In the genomic region with DNA sequence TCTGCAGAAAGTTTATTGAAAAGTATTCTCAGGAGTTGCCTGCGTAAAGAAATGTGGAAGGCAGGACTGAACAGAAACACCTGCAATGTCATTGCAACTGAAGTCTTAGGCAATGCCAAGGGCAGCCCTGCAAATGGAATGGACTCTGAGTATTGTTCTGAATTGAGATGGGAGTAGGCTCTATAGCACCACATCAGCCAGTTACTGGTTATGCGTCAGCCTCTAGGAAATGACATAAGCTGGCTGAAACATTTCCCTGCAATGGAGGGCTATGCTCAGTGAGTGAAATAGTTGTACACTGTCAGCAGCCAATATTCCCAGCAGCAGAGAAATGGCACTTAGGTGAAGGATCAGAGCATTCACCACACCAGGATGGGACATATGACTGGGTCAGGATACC, we compare ENCODE assay signal across 1 cellular context.
TF ChIP-seq lines count a peak whose summit lies in the region.

No MANE protein-coding gene starts in this region.

TF ChIP-seq in endothelial cell of umbilical vein, 7 proteins besides CTCF, POLR2A, EP300 and RAD21:
- TF ChIP-seq POLR2AphosphoS5 (IDR thresholded peaks at IDR 0.05; ENCODE audit: insufficient read depth, low read depth, low read length) = no peak
- no peak for TF ChIP-seq MYC (IDR thresholded peaks at IDR 0.05; ENCODE audit: low read depth, low read length)
- TF ChIP-seq EZH2 (IDR thresholded peaks at IDR 0.05; ENCODE audit: borderline replicate concordance, low read depth, low read length, severe bottlenecking) = no peak
- TF ChIP-seq, protein P1, sequence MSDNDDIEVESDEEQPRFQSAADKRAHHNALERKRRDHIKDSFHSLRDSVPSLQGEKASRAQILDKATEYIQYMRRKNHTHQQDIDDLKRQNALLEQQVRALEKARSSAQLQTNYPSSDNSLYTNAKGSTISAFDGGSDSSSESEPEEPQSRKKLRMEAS (IDR thresholded peaks at IDR 0.05; ENCODE audit: insufficient read depth, insufficient read length) = no peak
- no peak for TF ChIP-seq JUN (IDR thresholded peaks at IDR 0.05; ENCODE audit: borderline replicate concordance, insufficient read depth, insufficient read length, low read depth)
- TF ChIP-seq FOS (IDR thresholded peaks at IDR 0.05; ENCODE audit: borderline replicate concordance, insufficient read depth, low read length) = no peak
- no peak for TF ChIP-seq GATA2 (IDR thresholded peaks at IDR 0.05; ENCODE audit: insufficient read depth, insufficient read length, low read depth, low read length)
